ENCODE assay signal across 1 cellular context in genomic region chr10:14244147-14244546, GRCh38.
TF ChIP-seq lines count a peak whose summit lies in the region.

No MANE protein-coding gene starts in this region.

TF ChIP-seq in SK-N-SH treated with all-trans-retinoic acid at 6 μM for 48 hours, 23 proteins besides CTCF, POLR2A, EP300 and RAD21 (continued from another document):
- TF ChIP-seq RARB (CRISPR knock-in tag; IDR thresholded peaks at IDR 0.05) (no peak), ZC3H10 (CRISPR knock-in tag; IDR thresholded peaks at IDR 0.05) (no peak), ZNF8 (CRISPR knock-in tag; IDR thresholded peaks at IDR 0.05) (no peak), ZFP3 (CRISPR knock-in tag; IDR thresholded peaks at IDR 0.05) (no peak), CSDC2 (CRISPR knock-in tag; IDR thresholded peaks at IDR 0.05) (no peak), ARNTL (CRISPR knock-in tag; IDR thresholded peaks at IDR 0.05; ENCODE audit: borderline replicate concordance, low read depth) (no peak)
- TF ChIP-seq, protein P1, sequence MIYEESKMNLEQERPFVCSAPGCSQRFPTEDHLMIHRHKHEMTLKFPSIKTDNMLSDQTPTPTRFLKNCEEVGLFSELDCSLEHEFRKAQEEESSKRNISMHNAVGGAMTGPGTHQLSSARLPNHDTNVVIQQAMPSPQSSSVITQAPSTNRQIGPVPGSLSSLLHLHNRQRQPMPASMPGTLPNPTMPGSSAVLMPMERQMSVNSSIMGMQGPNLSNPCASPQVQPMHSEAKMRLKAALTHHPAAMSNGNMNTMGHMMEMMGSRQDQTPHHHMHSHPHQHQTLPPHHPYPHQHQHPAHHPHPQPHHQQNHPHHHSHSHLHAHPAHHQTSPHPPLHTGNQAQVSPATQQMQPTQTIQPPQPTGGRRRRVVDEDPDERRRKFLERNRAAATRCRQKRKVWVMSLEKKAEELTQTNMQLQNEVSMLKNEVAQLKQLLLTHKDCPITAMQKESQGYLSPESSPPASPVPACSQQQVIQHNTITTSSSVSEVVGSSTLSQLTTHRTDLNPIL (CRISPR knock-in tag; IDR thresholded peaks at IDR 0.05; ENCODE audit: low read depth): no peak
- TF ChIP-seq, protein P2, sequence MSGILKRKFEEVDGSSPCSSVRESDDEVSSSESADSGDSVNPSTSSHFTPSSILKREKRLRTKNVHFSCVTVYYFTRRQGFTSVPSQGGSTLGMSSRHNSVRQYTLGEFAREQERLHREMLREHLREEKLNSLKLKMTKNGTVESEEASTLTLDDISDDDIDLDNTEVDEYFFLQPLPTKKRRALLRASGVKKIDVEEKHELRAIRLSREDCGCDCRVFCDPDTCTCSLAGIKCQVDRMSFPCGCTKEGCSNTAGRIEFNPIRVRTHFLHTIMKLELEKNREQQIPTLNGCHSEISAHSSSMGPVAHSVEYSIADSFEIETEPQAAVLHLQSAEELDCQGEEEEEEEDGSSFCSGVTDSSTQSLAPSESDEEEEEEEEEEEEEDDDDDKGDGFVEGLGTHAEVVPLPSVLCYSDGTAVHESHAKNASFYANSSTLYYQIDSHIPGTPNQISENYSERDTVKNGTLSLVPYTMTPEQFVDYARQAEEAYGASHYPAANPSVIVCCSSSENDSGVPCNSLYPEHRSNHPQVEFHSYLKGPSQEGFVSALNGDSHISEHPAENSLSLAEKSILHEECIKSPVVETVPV (CRISPR knock-in tag; IDR thresholded peaks at IDR 0.05): no peak
- TF ChIP-seq, protein P3, sequence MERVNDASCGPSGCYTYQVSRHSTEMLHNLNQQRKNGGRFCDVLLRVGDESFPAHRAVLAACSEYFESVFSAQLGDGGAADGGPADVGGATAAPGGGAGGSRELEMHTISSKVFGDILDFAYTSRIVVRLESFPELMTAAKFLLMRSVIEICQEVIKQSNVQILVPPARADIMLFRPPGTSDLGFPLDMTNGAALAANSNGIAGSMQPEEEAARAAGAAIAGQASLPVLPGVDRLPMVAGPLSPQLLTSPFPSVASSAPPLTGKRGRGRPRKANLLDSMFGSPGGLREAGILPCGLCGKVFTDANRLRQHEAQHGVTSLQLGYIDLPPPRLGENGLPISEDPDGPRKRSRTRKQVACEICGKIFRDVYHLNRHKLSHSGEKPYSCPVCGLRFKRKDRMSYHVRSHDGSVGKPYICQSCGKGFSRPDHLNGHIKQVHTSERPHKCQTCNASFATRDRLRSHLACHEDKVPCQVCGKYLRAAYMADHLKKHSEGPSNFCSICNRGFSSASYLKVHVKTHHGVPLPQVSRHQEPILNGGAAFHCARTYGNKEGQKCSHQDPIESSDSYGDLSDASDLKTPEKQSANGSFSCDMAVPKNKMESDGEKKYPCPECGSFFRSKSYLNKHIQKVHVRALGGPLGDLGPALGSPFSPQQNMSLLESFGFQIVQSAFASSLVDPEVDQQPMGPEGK (CRISPR knock-in tag; IDR thresholded peaks at IDR 0.05; ENCODE audit: borderline replicate concordance): no peak
